In the genomic region with DNA sequence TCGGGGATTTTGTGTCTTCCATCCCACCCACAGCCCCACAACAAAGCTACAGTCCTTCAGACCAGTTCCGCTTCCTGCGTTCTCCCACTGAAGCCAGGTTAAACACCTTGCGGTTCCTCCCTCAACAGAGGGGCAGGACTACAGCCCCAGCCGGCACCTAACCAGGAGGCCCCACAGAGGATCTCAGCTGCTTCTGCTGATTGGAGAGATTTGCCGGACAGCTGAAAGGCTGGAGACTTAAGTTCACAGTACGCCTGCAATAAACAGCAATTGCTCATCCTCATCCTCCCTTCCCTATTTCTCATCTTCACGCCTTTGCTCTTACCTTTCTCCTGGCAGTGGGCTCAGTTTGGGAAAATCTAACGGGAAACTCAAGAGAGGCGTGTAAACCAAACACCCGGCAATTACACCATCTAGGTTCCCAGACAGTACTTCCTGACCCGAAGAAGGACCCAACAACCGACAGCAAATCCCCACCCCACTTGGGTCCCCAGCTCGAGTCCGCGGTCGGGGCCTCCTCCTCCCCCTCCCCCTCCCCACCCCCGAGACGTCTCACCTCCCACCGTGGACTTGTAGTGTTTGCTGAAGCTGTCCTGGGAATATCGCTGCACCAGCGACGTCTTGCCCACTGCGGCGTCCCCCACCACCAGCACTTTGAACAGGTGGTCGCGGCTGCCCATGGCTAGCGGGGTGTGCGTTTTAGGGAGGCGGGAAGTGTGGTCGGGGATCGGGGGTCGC, we compare ENCODE assay signal across 8 cellular contexts. TPM values are rescaled to one million over a fixed set of nuclear protein-coding genes. Genes with fewer than 3 reads are reported as not detected.
DNase-seq lines count a peak whose midpoint lies in the region; ATAC-seq and TF ChIP-seq lines count a peak whose summit lies in the region.

No MANE protein-coding gene starts in this region.

- TF ChIP-seq CTCF in VCaP (conservative IDR thresholded peaks at IDR 0.05) (no peak), choroid plexus epithelial cell (conservative IDR thresholded peaks at IDR 0.05; ENCODE audit: low read depth, low read length) (no peak)

- H3K4me3 ChIP-seq in choroid plexus epithelial cell (ENCODE audit: low read depth, low read length): peak overlapping the region; percentile 96

- ATAC-seq in HG02798 (IDR thresholded peaks at IDR 0.05; ENCODE audit: poor library complexity, unreplicated experiment): peak; percentile 34
- ATAC-seq in HG02981 (IDR thresholded peaks at IDR 0.05; ENCODE audit: unreplicated experiment): no peak

- peak overlapping the region; percentile 56; the same call in 1 of the 2 replicates for H3K27ac ChIP-seq in VCaP

- DNase-seq in EH (ENCODE audit: low read depth) (peak; percentile 17), choroid plexus epithelial cell (ENCODE audit: low read depth) (peak; percentile 47), lung microvascular endothelial cell (ENCODE audit: low read depth in 2 of 2) (peak; percentile 10 to 37), amniotic stem cell (lab: John Stamatoyannopoulos, UW) (no peak)
- peak; percentile 6 to 19 for DNase-seq in stimulated activated CD8-positive, alpha-beta memory T cell treated with anti-CD3 and anti-CD28 coated beads, Interleukin-7, amount 100 ng/mL, for 1 hour (ENCODE audit: low read depth in 2 of 2)

RNA-seq across cellular contexts. Expression of gene RAB29, which starts 0.8 kb away (rescaled TPM):
- 14.8 and 20.4 TPM in 2 replicates for total RNA-seq in lung microvascular endothelial cell

RNA-seq across cellular contexts. Expression of gene NUCKS1, which starts 24.5 kb away (rescaled TPM):
- total RNA-seq in lung microvascular endothelial cell: 74.2 and 103 TPM in 2 replicates

RNA-seq across cellular contexts. Expression of gene SLC41A1, which starts 38.6 kb away (rescaled TPM):
- total RNA-seq in lung microvascular endothelial cell: 6.8 and 20.0 TPM in 2 replicates
